In the genomic region with DNA sequence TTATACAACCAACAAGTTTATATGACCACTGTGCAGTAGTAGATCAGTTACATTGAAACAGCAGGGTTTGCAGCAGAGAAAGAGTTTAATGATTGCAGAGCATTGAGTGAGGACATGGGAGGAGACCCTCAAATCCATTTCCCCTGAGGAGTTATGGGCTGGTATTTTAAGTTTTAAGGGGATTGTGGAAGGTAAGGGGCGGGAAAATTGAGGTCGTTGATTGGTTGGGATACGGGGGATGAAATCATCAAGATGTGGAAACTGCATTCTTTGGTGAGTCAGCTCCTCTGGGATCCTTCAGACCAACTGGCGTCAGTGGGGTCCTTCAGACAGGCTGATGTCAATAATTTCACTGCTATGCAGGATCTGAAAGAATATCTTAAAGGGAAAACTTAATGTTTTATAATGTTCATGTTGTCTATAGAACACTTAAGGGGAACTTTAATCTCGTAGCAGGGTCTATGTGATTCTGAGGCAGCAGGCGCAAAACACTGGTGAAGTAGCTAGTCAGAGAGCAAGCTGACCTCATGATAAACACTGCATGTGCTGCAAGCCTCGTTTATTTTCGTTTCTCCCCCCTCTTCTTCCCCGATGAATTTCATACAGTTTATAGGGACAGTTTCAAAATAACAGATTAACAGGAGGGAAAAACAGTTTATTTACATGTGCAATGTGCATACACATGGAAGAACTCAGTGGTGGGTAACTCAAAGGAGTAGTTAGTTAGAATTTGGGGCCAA, we compare ENCODE assay signal across 1 cellular context.
TF ChIP-seq lines count a peak whose summit lies in the region.

No MANE protein-coding gene starts in this region.

TF ChIP-seq in H1, 55 proteins besides CTCF, POLR2A, EP300 and RAD21:
- TF ChIP-seq SP1 (IDR thresholded peaks at IDR 0.05; ENCODE audit: low read depth, low read length) (no peak), CHD1 (IDR thresholded peaks at IDR 0.05; ENCODE audit: low read depth, low read length) (no peak), YY1 (IDR thresholded peaks at IDR 0.05; ENCODE audit: low read depth, low read length) (no peak), CBX5 (IDR thresholded peaks at IDR 0.05; ENCODE audit: low read depth, low read length) (no peak), BRCA1 (IDR thresholded peaks at IDR 0.05; ENCODE audit: low read depth, low read length) (no peak), GTF2F1 (IDR thresholded peaks at IDR 0.05; ENCODE audit: borderline replicate concordance, low read depth, low read length) (no peak), SP4 (IDR thresholded peaks at IDR 0.05; ENCODE audit: low read length) (no peak), TCF12 (IDR thresholded peaks at IDR 0.05; ENCODE audit: low read depth, low read length) (no peak), HDAC6 (IDR thresholded peaks at IDR 0.05; ENCODE audit: low read depth, low read length) (no peak), ATF3 (IDR thresholded peaks at IDR 0.05; ENCODE audit: insufficient read depth, low read depth, low read length) (no peak), TBP (IDR thresholded peaks at IDR 0.05; ENCODE audit: low read depth, low read length) (no peak), KDM1A (IDR thresholded peaks at IDR 0.05; ENCODE audit: borderline replicate concordance, low read length) (no peak), SIX5 (IDR thresholded peaks at IDR 0.05; ENCODE audit: low read depth, low read length) (no peak), ZNF274 (IDR thresholded peaks at IDR 0.05; ENCODE audit: borderline replicate concordance, extremely low read depth, low read length) (no peak), USF2 (IDR thresholded peaks at IDR 0.05; ENCODE audit: low read length) (no peak), JUN (IDR thresholded peaks at IDR 0.05; ENCODE audit: low read depth, low read length) (no peak), ATF2 (IDR thresholded peaks at IDR 0.05; ENCODE audit: low read length) (0 out of 2 replicates have a peak, but pooled peaks have one; percentile 38), SIN3A (conservative IDR thresholded peaks at IDR 0.05 in 1 of 2, IDR thresholded peaks at IDR 0.05 in 1 of 2; ENCODE audit: low read depth in 1 of 2, low read length in 2 of 2) (no peak), SP2 (IDR thresholded peaks at IDR 0.05; ENCODE audit: low read length) (no peak), BACH1 (IDR thresholded peaks at IDR 0.05; ENCODE audit: low read length) (no peak), RNF2 (IDR thresholded peaks at IDR 0.05; ENCODE audit: borderline replicate concordance, low read depth, low read length, missing control alignments, poor library complexity, severe bottlenecking) (no peak), CBX8 (IDR thresholded peaks at IDR 0.05; ENCODE audit: borderline replicate concordance, low read depth, low read length) (no peak), E2F6 (IDR thresholded peaks at IDR 0.05) (peak; percentile 80), MAFK (IDR thresholded peaks at IDR 0.05; ENCODE audit: low read depth, low read length) (peak; percentile 26; the same call in 1 of the 2 replicates), TAF7 (optimal IDR thresholded peaks at IDR 0.05; ENCODE audit: borderline replicate concordance, low read depth, low read length) (no peak), SIRT6 (IDR thresholded peaks at IDR 0.05; ENCODE audit: low read length) (no peak), CHD7 (IDR thresholded peaks at IDR 0.05; ENCODE audit: insufficient replicate concordance, low read length) (no peak), NRF1 (IDR thresholded peaks at IDR 0.05; ENCODE audit: low read depth, low read length) (no peak), TAF1 (IDR thresholded peaks at IDR 0.05; ENCODE audit: low read depth, low read length) (no peak), BCL11A (IDR thresholded peaks at IDR 0.05; ENCODE audit: low read depth in 2 of 2, low read length in 2 of 2) (no peak), JUND (IDR thresholded peaks at IDR 0.05; ENCODE audit: low read length) (0 out of 2 replicates have a peak, but pooled peaks have one; percentile 54), SRF (IDR thresholded peaks at IDR 0.05; ENCODE audit: low read depth, low read length) (no peak)
